Comparison of ENCODE assay signal across 1 cellular context in the genomic region with DNA sequence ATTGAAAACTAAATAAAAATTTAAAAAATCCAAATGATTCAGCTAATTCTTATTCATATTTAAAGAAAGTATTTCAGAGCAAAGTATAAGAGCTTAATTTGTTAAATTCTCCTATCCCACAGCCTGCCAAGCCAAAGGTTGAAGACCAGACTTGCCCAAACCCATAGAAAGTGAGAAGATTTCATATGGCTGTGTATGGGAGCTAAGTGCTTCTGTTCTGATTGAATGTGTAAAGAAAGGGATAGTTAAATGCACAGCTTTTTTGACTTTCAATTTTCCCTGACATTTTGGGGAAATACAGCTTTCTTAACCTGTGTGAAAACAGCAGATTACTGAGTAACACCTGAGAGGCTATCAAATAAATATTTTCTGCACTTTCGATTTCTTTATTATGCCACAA.
TF ChIP-seq lines count a peak whose summit lies in the region.

No MANE protein-coding gene starts in this region.

TF ChIP-seq in endothelial cell of umbilical vein, 7 proteins besides CTCF, POLR2A, EP300 and RAD21:
- TF ChIP-seq POLR2AphosphoS5 (IDR thresholded peaks at IDR 0.05; ENCODE audit: insufficient read depth, low read depth, low read length) (no peak), MAX (IDR thresholded peaks at IDR 0.05; ENCODE audit: insufficient read depth, insufficient read length) (no peak), JUN (IDR thresholded peaks at IDR 0.05; ENCODE audit: borderline replicate concordance, insufficient read depth, insufficient read length, low read depth) (no peak), FOS (IDR thresholded peaks at IDR 0.05; ENCODE audit: borderline replicate concordance, insufficient read depth, low read length) (no peak), MYC (IDR thresholded peaks at IDR 0.05; ENCODE audit: low read depth, low read length) (no peak), GATA2 (IDR thresholded peaks at IDR 0.05; ENCODE audit: insufficient read depth, insufficient read length, low read depth, low read length) (no peak), EZH2 (IDR thresholded peaks at IDR 0.05; ENCODE audit: borderline replicate concordance, low read depth, low read length, severe bottlenecking) (no peak)
